In the genomic region with DNA sequence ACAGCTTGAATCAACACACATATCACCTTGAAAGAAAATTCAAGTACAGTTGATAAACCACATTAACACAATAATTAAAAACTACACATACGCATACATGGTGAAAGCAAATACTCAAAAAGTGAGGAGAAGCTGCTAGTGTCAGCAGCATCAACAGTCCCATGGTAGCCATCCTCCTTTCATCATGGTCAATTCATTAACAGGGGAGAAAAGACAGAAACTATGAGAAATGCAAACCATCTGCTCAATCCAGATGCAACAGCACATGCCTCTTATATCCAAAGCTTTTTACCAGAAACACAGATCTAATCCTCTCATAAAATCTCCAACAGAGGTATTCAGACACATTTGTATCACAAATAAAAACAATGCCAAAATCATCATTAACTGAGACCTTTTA, we compare ENCODE assay signal across 16 cellular contexts.
DNase-seq lines count a peak whose midpoint lies in the region; ATAC-seq and TF ChIP-seq lines count a peak whose summit lies in the region.
"Had no signal": no experiment of that assay in that cellular context is flagged by ENCODE, and none has a peak within 500 bp of the region (broad histone marks: within the 10 kb centered on the region; RNA-seq: fewer than 3 reads in every experiment).

No MANE protein-coding gene starts in this region.

- H3K27me3 ChIP-seq in CD8-positive, alpha-beta T cell (ENCODE audit: insufficient read depth, low read length): no peaks in the 10 kb centered on the region

- no peak overlapping the region for H3K27ac Mint-ChIP-seq in CD8-positive, alpha-beta T cell
- H3K27ac Mint-ChIP-seq in central memory CD8-positive, alpha-beta T cell (ENCODE audit: low read depth): no peak overlapping the region
- H3K27ac Mint-ChIP-seq in nephron: peak overlapping the region; percentile 30 to 70 (median 67)
- no peak overlapping the region for H3K27ac Mint-ChIP-seq in activated naive CD4-positive, alpha-beta T cell treated with anti-CD3 and anti-CD28 coated beads, Interleukin-2, amount 50 U/mL, for 72 hours
- H3K27ac Mint-ChIP-seq: endodermal cell, IgD-negative memory B cell, immature natural killer cell, natural killer cell had no signal

- H3K27me3 Mint-ChIP-seq in CD8-positive, alpha-beta T cell (ENCODE audit: low read depth): no peaks in the 10 kb centered on the region
- H3K27me3 Mint-ChIP-seq in central memory CD8-positive, alpha-beta T cell: no peaks in the 10 kb centered on the region
- peaks cover 3% of the 10 kb centered on the region for H3K27me3 Mint-ChIP-seq in nephron (ENCODE audit: low read depth)

- peak overlapping the region; percentile 44 for H3K4me3 Mint-ChIP-seq in CD8-positive, alpha-beta T cell
- peak overlapping the region; percentile 21 for H3K4me3 Mint-ChIP-seq in central memory CD8-positive, alpha-beta T cell
- H3K4me3 Mint-ChIP-seq in nephron: peak overlapping the region; percentile 43 to 81 (median 62)
- H3K4me3 Mint-ChIP-seq: endodermal cell, IgD-negative memory B cell, immature natural killer cell, natural killer cell had no signal

- no peaks in the 10 kb centered on the region for H3K36me3 Mint-ChIP-seq in CD8-positive, alpha-beta T cell
- peaks cover 4% of the 10 kb centered on the region for H3K36me3 Mint-ChIP-seq in central memory CD8-positive, alpha-beta T cell (ENCODE audit: insufficient read depth)
- H3K36me3 Mint-ChIP-seq in nephron (ENCODE audit: low read depth): no peaks in the 10 kb centered on the region
- no peaks in the 10 kb centered on the region for H3K36me3 Mint-ChIP-seq in activated naive CD4-positive, alpha-beta T cell treated with anti-CD3 and anti-CD28 coated beads, Interleukin-2, amount 50 U/mL, for 72 hours
- H3K36me3 Mint-ChIP-seq: IgD-negative memory B cell, immature natural killer cell, natural killer cell had no signal

- H3K4me1 Mint-ChIP-seq in CD8-positive, alpha-beta T cell (ENCODE audit: low read depth): peaks cover 9% of the 10 kb centered on the region
- H3K4me1 Mint-ChIP-seq in central memory CD8-positive, alpha-beta T cell: no peaks in the 10 kb centered on the region
- peaks cover 34% of the 10 kb centered on the region for H3K4me1 Mint-ChIP-seq in nephron
- H3K4me1 Mint-ChIP-seq: IgD-negative memory B cell, immature natural killer cell, natural killer cell had no signal

- no peak overlapping the region for H3K4me3 ChIP-seq in CD8-positive, alpha-beta T cell (ENCODE audit: low read depth, low read length)
- H3K4me3 ChIP-seq: GM12878, PC-9 had no signal

- intact Hi-C loops in CD8-positive, alpha-beta T cell (cut with DNase I, micrococcal nuclease): no loop called here

- no peaks in the 10 kb centered on the region for H3K9me3 ChIP-seq in CD8-positive, alpha-beta T cell (ENCODE audit: low read length)

- no peaks in the 10 kb centered on the region for H3K4me1 ChIP-seq in CD8-positive, alpha-beta T cell (ENCODE audit: insufficient read depth, low read length)

- POLR2A ChIA-PET in CD8-positive, alpha-beta T cell (lab: Charles Lee): interaction anchor here (0.7 kb wide), 1 partner anchor 12 kb away, joined by 3 read pairs; no protein-coding TSS in a partner anchor

- no peak overlapping the region for H3K27ac ChIP-seq in CD8-positive, alpha-beta T cell (ENCODE audit: low read depth, low read length)
- H3K27ac ChIP-seq: PC-9 had no signal

- H3K36me3 ChIP-seq in CD8-positive, alpha-beta T cell (ENCODE audit: insufficient read depth, low read length): no peaks in the 10 kb centered on the region

- CTCF ChIA-PET in CD8-positive, alpha-beta T cell (lab: Charles Lee): interaction anchor here (0.6 kb wide), 1 partner anchor 24 kb away, joined by 3 read pairs; no protein-coding TSS in a partner anchor

- DNase-seq in CD8-positive, alpha-beta T cell: no peak
- DNase-seq in NCI-H2171 (lab: John Stamatoyannopoulos, UW) (peak; percentile 5), SKM-1 (lab: John Stamatoyannopoulos, UW; ENCODE audit: unreplicated experiment) (no peak), SHP77 treated with DMSO at 0.1 percent for 48 hours (lab: John Stamatoyannopoulos, UW) (no peak)
- no peak for DNase-seq in central memory CD8-positive, alpha-beta T cell (ENCODE audit: low spot score in 2 of 2)
- DNase-seq in activated naive CD4-positive, alpha-beta T cell treated with anti-CD3 and anti-CD28 coated beads, Interleukin-2, amount 50 U/mL, for 72 hours (ENCODE audit: low spot score in 2 of 2): no peak
- DNase-seq: activated effector memory CD4-positive, alpha-beta T cell treated with anti-CD3 and anti-CD28 coated beads, Interleukin-2, amount 50 U/mL, for 16 hours; immature natural killer cell; natural killer cell; NCI-H2029 treated with DMSO at 0.1 percent for 48 hours; PC-9 had no signal

- no peaks in the 10 kb centered on the region for H3K9me3 Mint-ChIP-seq in CD8-positive, alpha-beta T cell
- no peaks in the 10 kb centered on the region for H3K9me3 Mint-ChIP-seq in central memory CD8-positive, alpha-beta T cell
- no peaks in the 10 kb centered on the region for H3K9me3 Mint-ChIP-seq in nephron
- H3K9me3 Mint-ChIP-seq in activated naive CD4-positive, alpha-beta T cell treated with anti-CD3 and anti-CD28 coated beads, Interleukin-2, amount 50 U/mL, for 72 hours: no peaks in the 10 kb centered on the region
- H3K9me3 Mint-ChIP-seq: endodermal cell, IgD-negative memory B cell, immature natural killer cell, natural killer cell had no signal

- no peak for TF ChIP-seq CTCF in CD8-positive, alpha-beta T cell (IDR thresholded peaks at IDR 0.05)
- no peak for TF ChIP-seq CTCF in nephron (IDR thresholded peaks at IDR 0.05; ENCODE audit: unreplicated experiment in 3 of 3)

- ATAC-seq in CD8-positive, alpha-beta T cell: no peak
- ATAC-seq in central memory CD8-positive, alpha-beta T cell (replicated peaks; ENCODE audit: extremely low read depth, poor library complexity, severe bottlenecking): no peak
- ATAC-seq in activated naive CD4-positive, alpha-beta T cell treated with anti-CD3 and anti-CD28 coated beads, Interleukin-2, amount 50 U/mL, for 72 hours: no peak
- ATAC-seq in GM19324 (IDR thresholded peaks at IDR 0.05; ENCODE audit: low FRiP score, unreplicated experiment): no peak
- ATAC-seq: GM12878, natural killer cell had no signal

Comparison
In these comparisons a context has a peak if more than half of its experiments do, and no peak if none do; other contexts are left out.
1. H3K27ac Mint-ChIP-seq: peak in nephron (3 of 3); none in CD8-positive, alpha-beta T cell (single experiment), central memory CD8-positive, alpha-beta T cell (single experiment) and activated naive CD4-positive, alpha-beta T cell treated with anti-CD3 and anti-CD28 coated beads, Interleukin-2, amount 50 U/mL, for 72 hours (0 of 2).
2. Peak in every context shown above with its lines, with median percentiles within 50 percentile points of each other: H3K4me3 Mint-ChIP-seq.